ENCODE assay signal across 11 cellular contexts in the genomic region with DNA sequence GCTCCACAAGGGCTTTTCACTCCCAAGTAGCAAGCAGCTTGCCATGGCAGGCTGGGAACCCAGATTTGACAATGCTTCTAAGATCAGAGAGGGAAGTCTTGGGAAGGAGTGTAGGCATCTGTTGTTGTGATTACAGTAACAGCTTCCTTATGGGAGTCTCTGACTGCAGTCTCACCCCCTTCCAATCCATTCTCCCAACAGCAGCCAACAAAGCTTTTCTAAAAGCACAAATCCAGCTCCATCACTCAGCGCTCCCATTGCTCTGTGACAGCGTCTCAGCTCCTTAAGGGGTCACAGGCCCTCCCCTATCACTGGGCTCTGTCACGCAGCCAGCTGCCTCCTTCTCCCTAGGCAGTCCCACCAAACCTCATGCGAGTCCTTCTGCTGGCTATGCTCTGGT. TPM values are rescaled to one million over a fixed set of nuclear protein-coding genes. Genes with fewer than 3 reads are reported as not detected.
DNase-seq lines count a peak whose midpoint lies in the region; FAIRE-seq and TF ChIP-seq lines count a peak whose summit lies in the region.
"Had no signal": no experiment of that assay in that cellular context is flagged by ENCODE, and none has a peak within 500 bp of the region (broad histone marks: within the 10 kb centered on the region; RNA-seq: fewer than 3 reads in every experiment).

No MANE protein-coding gene starts in this region.

- H3K27ac ChIP-seq in GM23248 (peak overlapping the region; percentile 71), caudate nucleus (ENCODE audit: low read depth, low read length) (peak overlapping the region; percentile 53), hepatocyte (peak overlapping the region; percentile 63), small intestine (ENCODE audit: low read depth in 1 of 2, low read length in 1 of 2) (peak overlapping the region; percentile 12 to 87)

- H3K36me3 ChIP-seq in GM23248 (ENCODE audit: low read depth): no peaks in the 10 kb centered on the region
- H3K36me3 ChIP-seq in hepatocyte (replicated peaks; ENCODE audit: insufficient read depth, low read depth): no peaks in the 10 kb centered on the region
- no peaks in the 10 kb centered on the region for H3K36me3 ChIP-seq in small intestine (ENCODE audit: control insufficient read depth in 2 of 2, insufficient read depth in 2 of 2, low read length in 2 of 2)

- no peaks in the 10 kb centered on the region for H3K27me3 ChIP-seq in GM23248 (replicated peaks; ENCODE audit: insufficient read depth)
- H3K27me3 ChIP-seq in hepatocyte: no peaks in the 10 kb centered on the region
- H3K27me3 ChIP-seq in small intestine (ENCODE audit: control insufficient read depth in 2 of 2, insufficient read depth in 2 of 2, low read length in 2 of 2): no peaks in the 10 kb centered on the region

- H3K79me2 ChIP-seq in GM23248 (ENCODE audit: insufficient read depth) (peaks cover 83% of the 10 kb centered on the region), hepatocyte (no peaks in the 10 kb centered on the region)

- H2AFZ ChIP-seq in GM23248 (peak overlapping the region; percentile 26), hepatocyte (no peak overlapping the region)

- peaks cover 29% of the 10 kb centered on the region for H3K27me3 Mint-ChIP-seq in activated T-helper 1 cell treated with anti-CD3 and anti-CD28 coated beads, Interleukin-12 subunit alpha, Interleukin-12 subunit beta, Interleukin-2, Interleukin-4 antibody, amounts not matched to agents 30 ng/mL and 10 ng/mL and 1 ng/mL, durations not matched to agents 14 hours and 24 hours and 36 hours (ENCODE audit: insufficient read depth)

- no peak for TF ChIP-seq POLR2A in GM12892 (IDR thresholded peaks at IDR 0.05; ENCODE audit: low read depth, low read length)

- FAIRE-seq in small intestine (lab: Jason Lieb, UNC) (no peak), GM12892 (lab: Jason Lieb, UNC) (no peak)

- H3K9ac ChIP-seq in GM23248: peak overlapping the region; percentile 56

- 50 to 53% methylated on average over 4 of the region's 4 CpGs for WGBS in GM23248 (ENCODE audit: low coverage in 1 of 2, low lambda C conversion rate in 2 of 2, missing lambda C conversion rate in 2 of 2), 2 experiments
- WGBS in hepatocyte (ENCODE audit: low lambda C conversion rate, missing lambda C conversion rate): 75% methylated on average over 4 of the region's 4 CpGs
- 66 to 92% (median 89%) methylated on average over 4 of the region's 4 CpGs for WGBS in small intestine, 3 donors

- H3K4me1 ChIP-seq in GM23248 (ENCODE audit: insufficient read depth) (peaks cover 73% of the 10 kb centered on the region), hepatocyte (ENCODE audit: insufficient read depth) (peaks cover 28% of the 10 kb centered on the region), small intestine (ENCODE audit: control insufficient read depth in 2 of 2, insufficient read depth in 1 of 2, low read depth in 1 of 2, low read length in 1 of 2) (peaks cover 0 to 5% of the 10 kb centered on the region in 2 donors)

- no peaks in the 10 kb centered on the region for H3K36me3 Mint-ChIP-seq in activated T-helper 1 cell treated with anti-CD3 and anti-CD28 coated beads, Interleukin-12 subunit alpha, Interleukin-12 subunit beta, Interleukin-2, Interleukin-4 antibody, amounts not matched to agents 30 ng/mL and 10 ng/mL and 1 ng/mL, durations not matched to agents 14 hours and 24 hours and 36 hours (ENCODE audit: low read depth)
- H3K36me3 Mint-ChIP-seq: activated naive CD4-positive, alpha-beta T cell treated with anti-CD3 and anti-CD28 coated beads, Interleukin-2, amount 50 U/mL, for 24 hours had no signal

- H3K4me3 Mint-ChIP-seq in activated T-helper 1 cell treated with anti-CD3 and anti-CD28 coated beads, Interleukin-12 subunit alpha, Interleukin-12 subunit beta, Interleukin-2, Interleukin-4 antibody, amounts not matched to agents 30 ng/mL and 10 ng/mL and 1 ng/mL, durations not matched to agents 14 hours and 24 hours and 36 hours: no peak overlapping the region
- H3K4me3 Mint-ChIP-seq: activated naive CD4-positive, alpha-beta T cell treated with anti-CD3 and anti-CD28 coated beads, Interleukin-2, amount 50 U/mL, for 24 hours had no signal

- H3K9me2 ChIP-seq in GM23248 (ENCODE audit: insufficient read depth) (no peaks in the 10 kb centered on the region), hepatocyte (replicated peaks; ENCODE audit: insufficient read depth) (no peaks in the 10 kb centered on the region)

- H3K27ac Mint-ChIP-seq in activated T-helper 1 cell treated with anti-CD3 and anti-CD28 coated beads, Interleukin-12 subunit alpha, Interleukin-12 subunit beta, Interleukin-2, Interleukin-4 antibody, amounts not matched to agents 30 ng/mL and 10 ng/mL and 1 ng/mL, durations not matched to agents 14 hours and 24 hours and 36 hours: no peak overlapping the region
- H3K27ac Mint-ChIP-seq: activated naive CD4-positive, alpha-beta T cell treated with anti-CD3 and anti-CD28 coated beads, Interleukin-2, amount 50 U/mL, for 24 hours had no signal

- peak; percentile 43 for DNase-seq in GM23248
- no peak for DNase-seq in caudate nucleus (lab: John Stamatoyannopoulos, UW)
- no peak for DNase-seq in hepatocyte (ENCODE audit: low spot score)
- DNase-seq in small intestine: no peak
- DNase-seq in GM12892 (ENCODE audit: insufficient read length): no peak
- DNase-seq in activated T-helper 1 cell treated with anti-CD3 and anti-CD28 coated beads, Interleukin-12 subunit alpha, Interleukin-12 subunit beta, Interleukin-2, Interleukin-4 antibody, amounts not matched to agents 30 ng/mL and 10 ng/mL and 1 ng/mL, durations not matched to agents 14 hours and 24 hours and 36 hours (ENCODE audit: low spot score): no peak
- DNase-seq in ureter (ENCODE audit: low spot score): no peak
- DNase-seq in stimulated activated CD4-positive, alpha-beta T cell treated with anti-CD3 and anti-CD28 coated beads, Interleukin-15, amount 100 ng/mL, for 24 hours: no peak
- DNase-seq: erythroblast, NCI-H2081 treated with DMSO at 0.1 percent for 48 hours had no signal

- H4K20me1 ChIP-seq in GM23248 (ENCODE audit: insufficient read depth) (no peaks in the 10 kb centered on the region), hepatocyte (ENCODE audit: insufficient read depth, poor library complexity, severe bottlenecking) (no peaks in the 10 kb centered on the region)

- no peaks in the 10 kb centered on the region for H3K9me3 ChIP-seq in GM23248 (ENCODE audit: low read depth)
- H3K9me3 ChIP-seq in hepatocyte (ENCODE audit: low read depth): no peaks in the 10 kb centered on the region
- H3K9me3 ChIP-seq in small intestine (ENCODE audit: control insufficient read depth, low read depth): no peaks in the 10 kb centered on the region

- no peak for TF ChIP-seq CTCF in hepatocyte (IDR thresholded peaks at IDR 0.05; ENCODE audit: poor library complexity)

- H3K4me2 ChIP-seq in GM23248 (ENCODE audit: unreplicated experiment) (peak overlapping the region; percentile 55), hepatocyte (no peak overlapping the region)

- in situ Hi-C loops in GM23248 (cut with MboI): no loop called here

- no peaks in the 10 kb centered on the region for H3K9me3 Mint-ChIP-seq in activated T-helper 1 cell treated with anti-CD3 and anti-CD28 coated beads, Interleukin-12 subunit alpha, Interleukin-12 subunit beta, Interleukin-2, Interleukin-4 antibody, amounts not matched to agents 30 ng/mL and 10 ng/mL and 1 ng/mL, durations not matched to agents 14 hours and 24 hours and 36 hours
- H3K9me3 Mint-ChIP-seq: activated naive CD4-positive, alpha-beta T cell treated with anti-CD3 and anti-CD28 coated beads, Interleukin-2, amount 50 U/mL, for 24 hours had no signal

- peaks cover 66% of the 10 kb centered on the region for H3F3A ChIP-seq in GM23248 (ENCODE audit: insufficient read depth)

- H3K4me1 Mint-ChIP-seq in activated T-helper 1 cell treated with anti-CD3 and anti-CD28 coated beads, Interleukin-12 subunit alpha, Interleukin-12 subunit beta, Interleukin-2, Interleukin-4 antibody, amounts not matched to agents 30 ng/mL and 10 ng/mL and 1 ng/mL, durations not matched to agents 14 hours and 24 hours and 36 hours (ENCODE audit: low read depth): no peaks in the 10 kb centered on the region
- H3K4me1 Mint-ChIP-seq: activated naive CD4-positive, alpha-beta T cell treated with anti-CD3 and anti-CD28 coated beads, Interleukin-2, amount 50 U/mL, for 24 hours had no signal

- intact Hi-C loops in activated T-helper 1 cell treated with anti-CD3 and anti-CD28 coated beads, Interleukin-12 subunit alpha, Interleukin-12 subunit beta, Interleukin-2, Interleukin-4 antibody, amounts not matched to agents 30 ng/mL and 10 ng/mL and 1 ng/mL, durations not matched to agents 14 hours and 24 hours and 36 hours (cut with micrococcal nuclease): no loop called here

- peak overlapping the region; percentile 16 for H3K4me3 ChIP-seq in GM23248
- no peak overlapping the region for H3K4me3 ChIP-seq in hepatocyte
- no peak overlapping the region for H3K4me3 ChIP-seq in small intestine (ENCODE audit: low read depth in 1 of 2, low read length in 2 of 2)

RNA-seq across cellular contexts. Expression of gene IGFBP7, which starts 7.1 kb away (rescaled TPM):
- total RNA-seq in GM23248 (2014; rRNA removed; shearing (Covaris generic)): 949 and 951 TPM in 2 replicates
- polyA plus RNA-seq in GM23248 (2016; fragmentation: Nextera tagmentation; extraction: Ambion mirVana) (1,347 and 1,359 TPM in 2 replicates), hepatocyte (122 and 129 TPM in 2 replicates), small intestine (100 to 1,000 TPM in 1 of 3 donors, 10 to 100 TPM in 1, 1 to 10 TPM in 1; 8.9 to 240 (median 44.0) TPM)
- total RNA-seq in hepatocyte (73.4 and 74.0 TPM in 2 replicates), ureter (487 TPM)
- polyA plus RNA-seq in GM12892 (2012; ENCODE audit: missing spikeins): not detected
- total RNA-seq in activated T-helper 1 cell treated with anti-CD3 and anti-CD28 coated beads, Interleukin-12 subunit alpha, Interleukin-12 subunit beta, Interleukin-2, Interleukin-4 antibody, amounts not matched to agents 30 ng/mL and 10 ng/mL and 1 ng/mL, durations not matched to agents 14 hours and 24 hours and 36 hours: not detected in 2 replicates

Comparison
In these comparisons a context has a peak if more than half of its experiments do, and no peak if none do; other contexts are left out.
1. RNA of gene IGFBP7, which starts 7.1 kb away (total RNA-seq): 949 to 951 TPM in GM23248, 487 TPM in ureter (single experiment) and 73.4 to 74.0 TPM in hepatocyte; not detected in activated T-helper 1 cell treated with anti-CD3 and anti-CD28 coated beads, Interleukin-12 subunit alpha, Interleukin-12 subunit beta, Interleukin-2, Interleukin-4 antibody, amounts not matched to agents 30 ng/mL and 10 ng/mL and 1 ng/mL, durations not matched to agents 14 hours and 24 hours and 36 hours; every median in the first group is over 10 times any median in the second.
2. Peak in every context shown above with its lines, with median percentiles within 50 percentile points of each other: H3K27ac ChIP-seq.